Comparison of ENCODE assay signal across 10 cellular contexts in the genomic region with DNA sequence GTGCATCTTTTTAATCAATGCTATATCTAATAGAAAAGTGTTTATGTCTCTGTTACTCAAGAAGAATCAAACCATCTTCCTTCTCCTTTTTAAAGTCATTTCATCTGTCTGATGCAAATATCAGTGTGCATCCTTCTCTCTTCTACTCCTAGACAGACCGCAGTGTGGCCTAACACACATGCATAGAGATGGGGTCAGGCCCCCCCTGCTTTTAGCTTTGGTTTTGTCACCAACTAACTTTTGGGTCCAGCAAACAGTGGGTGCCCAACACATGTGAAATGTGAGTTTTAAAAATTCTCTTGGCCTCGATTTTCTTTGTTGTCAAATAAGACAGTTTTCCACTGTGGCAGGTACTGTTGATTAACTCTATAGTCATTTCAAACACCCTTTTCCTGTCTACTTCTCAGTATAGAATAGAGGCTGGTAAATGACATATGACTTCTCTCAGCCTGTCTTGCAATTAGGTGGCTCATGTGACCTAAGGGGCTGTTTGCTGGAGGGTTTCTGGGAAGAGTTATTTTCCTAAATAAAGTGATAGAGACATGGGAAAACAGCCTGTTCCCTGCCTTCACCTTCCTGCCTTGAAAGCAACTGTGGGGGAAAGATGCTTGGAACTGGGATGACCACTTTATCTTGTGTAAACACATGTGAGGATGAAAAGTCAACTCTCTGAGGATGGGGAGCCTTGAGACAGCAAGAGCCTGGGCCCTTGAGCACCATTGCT.
DNase-seq lines count a peak whose midpoint lies in the region; ATAC-seq and TF ChIP-seq lines count a peak whose summit lies in the region.
"Had no signal": no experiment of that assay in that cellular context is flagged by ENCODE, and none has a peak within 500 bp of the region (broad histone marks: within the 10 kb centered on the region; RNA-seq: fewer than 3 reads in every experiment).

No MANE protein-coding gene starts in this region.

- peaks cover 2% of the 10 kb centered on the region for H3K36me3 Mint-ChIP-seq in activated naive CD8-positive, alpha-beta T cell treated with anti-CD3 and anti-CD28 coated beads, Interleukin-2, amount 50 U/mL, for 24 hours (ENCODE audit: low read depth)
- H3K36me3 Mint-ChIP-seq: WTC11 had no signal

- no peaks in the 10 kb centered on the region for H4K20me1 ChIP-seq in hepatocyte (ENCODE audit: insufficient read depth, poor library complexity, severe bottlenecking)

- no peaks in the 10 kb centered on the region for H3K9me2 ChIP-seq in hepatocyte (replicated peaks; ENCODE audit: insufficient read depth)

- DNase-seq in activated naive CD8-positive, alpha-beta T cell treated with anti-CD3 and anti-CD28 coated beads, Interleukin-2, amount 50 U/mL, for 24 hours: no peak
- no peak for DNase-seq in NCI-H526 treated with DMSO at 0.1 percent for 48 hours (lab: John Stamatoyannopoulos, UW)
- DNase-seq in activated gamma-delta T cell (lab: John Stamatoyannopoulos, UW): no peak
- DNase-seq in hepatocyte (ENCODE audit: low spot score): no peak
- no peak for DNase-seq in stomach
- DNase-seq: Kasumi-1 had no signal

- 88% methylated on average over 2 of the region's 2 CpGs for WGBS in hepatocyte (ENCODE audit: low lambda C conversion rate, missing lambda C conversion rate)
- WGBS in stomach, 5 donors: 63 to 82% (median 77%) methylated on average over 2 of the region's 2 CpGs

- H3K79me2 ChIP-seq in hepatocyte: no peaks in the 10 kb centered on the region

- H3K27me3 ChIP-seq in hepatocyte (no peaks in the 10 kb centered on the region), stomach (no peaks in the 10 kb centered on the region)

- ATAC-seq in GM18870 (IDR thresholded peaks at IDR 0.05; ENCODE audit: unreplicated experiment): peak; percentile 51
- ATAC-seq in GM21619 (IDR thresholded peaks at IDR 0.05; ENCODE audit: unreplicated experiment): peak; percentile 46
- peak; percentile 52 for ATAC-seq in HG03378 (IDR thresholded peaks at IDR 0.05; ENCODE audit: unreplicated experiment)
- ATAC-seq in activated naive CD8-positive, alpha-beta T cell treated with anti-CD3 and anti-CD28 coated beads, Interleukin-2, amount 50 U/mL, for 24 hours: peak; percentile 79
- ATAC-seq: WTC11 had no signal

- H3K4me3 Mint-ChIP-seq in activated naive CD8-positive, alpha-beta T cell treated with anti-CD3 and anti-CD28 coated beads, Interleukin-2, amount 50 U/mL, for 24 hours: no peak overlapping the region
- H3K4me3 Mint-ChIP-seq: WTC11 had no signal

- no peaks in the 10 kb centered on the region for H3K4me1 ChIP-seq in hepatocyte (ENCODE audit: insufficient read depth)
- no peaks in the 10 kb centered on the region for H3K4me1 ChIP-seq in stomach

- H3K27ac Mint-ChIP-seq in activated naive CD8-positive, alpha-beta T cell treated with anti-CD3 and anti-CD28 coated beads, Interleukin-2, amount 50 U/mL, for 24 hours: peak overlapping the region; percentile 88
- H3K27ac Mint-ChIP-seq: WTC11 had no signal

- TF ChIP-seq CTCF in hepatocyte (IDR thresholded peaks at IDR 0.05; ENCODE audit: poor library complexity): no peak
- no peak for TF ChIP-seq CTCF in stomach (IDR thresholded peaks at IDR 0.05)

- TF ChIP-seq EP300 in stomach (IDR thresholded peaks at IDR 0.05): no peak

- H3K4me2 ChIP-seq in hepatocyte: no peak overlapping the region

- no peak overlapping the region for H2AFZ ChIP-seq in hepatocyte

- TF ChIP-seq POLR2A in stomach (IDR thresholded peaks at IDR 0.05): no peak

- no peaks in the 10 kb centered on the region for H3K9me3 Mint-ChIP-seq in activated naive CD8-positive, alpha-beta T cell treated with anti-CD3 and anti-CD28 coated beads, Interleukin-2, amount 50 U/mL, for 24 hours
- H3K9me3 Mint-ChIP-seq: WTC11 had no signal

- H3K9me3 ChIP-seq in hepatocyte (ENCODE audit: low read depth) (no peaks in the 10 kb centered on the region), stomach (no peaks in the 10 kb centered on the region)

- H3K4me3 ChIP-seq in hepatocyte (no peak overlapping the region), stomach (no peak overlapping the region)

- H3K4me1 Mint-ChIP-seq in activated naive CD8-positive, alpha-beta T cell treated with anti-CD3 and anti-CD28 coated beads, Interleukin-2, amount 50 U/mL, for 24 hours: peaks cover 82% of the 10 kb centered on the region

- intact Hi-C loops in stomach (cut with DNase I; ENCODE audit: low total_unique reads): no loop called here

- H3K27ac ChIP-seq in hepatocyte (no peak overlapping the region), stomach (no peak overlapping the region)

- no peaks in the 10 kb centered on the region for H3K27me3 Mint-ChIP-seq in activated naive CD8-positive, alpha-beta T cell treated with anti-CD3 and anti-CD28 coated beads, Interleukin-2, amount 50 U/mL, for 24 hours

- H3K36me3 ChIP-seq in hepatocyte (replicated peaks; ENCODE audit: insufficient read depth, low read depth): no peaks in the 10 kb centered on the region
- no peaks in the 10 kb centered on the region for H3K36me3 ChIP-seq in stomach
